In genomic region chr4:145056325-145057130, GRCh38 we compare ENCODE assay signal across 15 cellular contexts.
"Had no signal": no experiment of that assay in that cellular context is flagged by ENCODE, and none has a peak within 500 bp of the region (broad histone marks: within the 10 kb centered on the region; RNA-seq: fewer than 3 reads in every experiment).

No MANE protein-coding gene starts in this region.

- H3K9ac ChIP-seq: parathyroid adenoma, SK-N-SH had no signal

- H3K9me3 ChIP-seq: body of pancreas, tibial artery had no signal

- DNase-seq: activated CD4-positive, alpha-beta memory T cell treated with anti-CD3 and anti-CD28 coated beads, Interleukin-2, amount 10 ng/mL, durations not matched to agents 7 days and 5 days; activated gamma-delta T cell treated with Interleukin-2 at 50 U/mL for 16 hours; body of pancreas; central memory CD4-positive, alpha-beta T cell; cortex of kidney; effector memory CD4-positive, alpha-beta T cell; kidney glomerular epithelial cell; retina; SK-N-SH; stimulated activated CD4-positive, alpha-beta T cell treated with anti-CD3 and anti-CD28 coated beads, Interleukin-4, amount 100 ng/mL, for 4 hours; tibial artery had no signal

- H3K4me2 ChIP-seq: hepatocyte, SK-N-SH had no signal

- H3K36me3 ChIP-seq: tibial artery had no signal

- H3K27ac ChIP-seq: body of pancreas, epithelial cell of prostate, hepatocyte, parathyroid adenoma, tibial artery had no signal

- H3K9me3 Mint-ChIP-seq: activated CD4-positive, alpha-beta memory T cell treated with anti-CD3 and anti-CD28 coated beads, Interleukin-2, amount 10 ng/mL, durations not matched to agents 7 days and 5 days had no signal

- H2AFZ ChIP-seq: hepatocyte, parathyroid adenoma had no signal

- H3K4me3 Mint-ChIP-seq: activated CD4-positive, alpha-beta memory T cell treated with anti-CD3 and anti-CD28 coated beads, Interleukin-2, amount 10 ng/mL, durations not matched to agents 7 days and 5 days; neural crest cell had no signal

- H3K27ac Mint-ChIP-seq: activated CD4-positive, alpha-beta memory T cell treated with anti-CD3 and anti-CD28 coated beads, Interleukin-2, amount 10 ng/mL, durations not matched to agents 7 days and 5 days had no signal

- H3K4me3 ChIP-seq: body of pancreas, hepatocyte, tibial artery had no signal

- ATAC-seq: body of pancreas had no signal

- H3K27me3 Mint-ChIP-seq: activated CD4-positive, alpha-beta memory T cell treated with anti-CD3 and anti-CD28 coated beads, Interleukin-2, amount 10 ng/mL, durations not matched to agents 7 days and 5 days had no signal

- H3K4me1 ChIP-seq: body of pancreas, parathyroid adenoma had no signal

- H3K27me3 ChIP-seq: body of pancreas, hepatocyte, tibial artery had no signal

- H3K9me2 ChIP-seq: SK-N-SH had no signal

- H3K79me2 ChIP-seq: hepatocyte, parathyroid adenoma had no signal
